8 cellular contexts compared by ENCODE assay signal in the genomic region with DNA sequence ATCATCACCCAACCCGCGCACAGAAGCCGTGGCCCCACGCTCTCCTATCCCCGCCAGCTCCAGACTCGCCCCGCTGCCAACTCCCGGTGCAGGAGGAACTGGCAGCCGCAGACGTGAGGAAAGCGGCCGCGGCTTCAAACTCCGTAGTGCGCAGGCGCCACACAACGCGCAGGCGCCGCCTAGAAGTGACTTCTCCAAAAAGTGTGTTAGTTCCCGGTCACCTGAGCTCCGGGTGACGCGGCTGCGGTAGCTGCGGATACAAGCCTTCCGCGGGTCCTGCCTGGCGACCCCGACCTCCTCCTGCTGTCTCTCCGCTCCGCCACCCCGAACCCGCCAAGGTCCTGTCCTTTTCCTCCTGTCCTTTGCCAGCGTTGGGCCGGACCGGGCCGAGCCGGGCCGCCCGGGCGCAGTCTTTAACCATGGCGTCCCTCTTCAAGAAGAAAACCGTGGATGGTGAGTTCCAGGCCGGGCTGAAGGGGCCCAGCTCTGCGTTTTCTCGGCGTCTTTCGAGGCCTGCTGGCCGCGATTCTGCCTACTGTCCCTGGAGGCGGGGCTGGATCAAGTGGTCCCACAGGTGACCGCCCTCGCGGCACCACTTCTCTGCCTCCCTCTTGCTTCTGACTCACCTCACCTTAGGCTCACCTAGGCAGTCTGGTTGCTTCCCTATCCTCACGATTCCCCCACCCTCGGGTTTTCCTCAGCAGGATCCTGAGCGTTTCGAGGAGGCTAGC. TPM values are rescaled to one million over a fixed set of nuclear protein-coding genes. Genes with fewer than 3 reads are reported as not detected.
DNase-seq lines count a peak whose midpoint lies in the region; ATAC-seq and TF ChIP-seq lines count a peak whose summit lies in the region.

A gene with protein sequence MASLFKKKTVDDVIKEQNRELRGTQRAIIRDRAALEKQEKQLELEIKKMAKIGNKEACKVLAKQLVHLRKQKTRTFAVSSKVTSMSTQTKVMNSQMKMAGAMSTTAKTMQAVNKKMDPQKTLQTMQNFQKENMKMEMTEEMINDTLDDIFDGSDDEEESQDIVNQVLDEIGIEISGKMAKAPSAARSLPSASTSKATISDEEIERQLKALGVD (plus strand): TSS at position 206 of the 731 bp plus-strand sequence. CDS start 214 bp downstream, at position 420.

- H3K36me3 ChIP-seq in HUES48 (ENCODE audit: control insufficient read depth, insufficient read depth, low read length) (no peaks in the 10 kb centered on the region), NT2/D1 (ENCODE audit: insufficient read depth, insufficient read length, low read length) (peaks cover 3% of the 10 kb centered on the region), endocrine pancreas (ENCODE audit: control insufficient read depth, insufficient read depth, low read length) (no peaks in the 10 kb centered on the region), mesenchymal stem cell (ENCODE audit: control insufficient read depth in 1 of 2, insufficient read depth in 2 of 2, low read depth in 1 of 2, low read length in 2 of 2) (peaks cover 0 to 6% of the 10 kb centered on the region in 2 experiments)

- TF ChIP-seq CTCF in Calu3 (IDR thresholded peaks at IDR 0.05; ENCODE audit: unreplicated experiment): no peak

- peak within 1 kb of the TSS; percentile 97 for H4K8ac ChIP-seq in mesenchymal stem cell (ENCODE audit: low read length)

- H3K4me1 Mint-ChIP-seq in Calu3 (ENCODE audit: low read depth, unreplicated experiment): peaks cover 19% of the 10 kb centered on the region
- peaks cover 25% of the 10 kb centered on the region for H3K4me1 Mint-ChIP-seq in activated CD8-positive, alpha-beta memory T cell treated with anti-CD3 and anti-CD28 coated beads, Interleukin-2, amount 10 ng/mL, durations not matched to agents 7 days and 5 days

- WGBS in mesenchymal stem cell: under 1% methylated on average over 56 of the region's 59 CpGs

- peaks cover 7% of the 10 kb centered on the region for H3K9me3 Mint-ChIP-seq in Calu3 (ENCODE audit: low read depth, unreplicated experiment)
- no peaks in the 10 kb centered on the region for H3K9me3 Mint-ChIP-seq in activated CD8-positive, alpha-beta memory T cell treated with anti-CD3 and anti-CD28 coated beads, Interleukin-2, amount 10 ng/mL, durations not matched to agents 7 days and 5 days (ENCODE audit: low read depth)

- no TSS peak for BruUV-seq in Calu3 (replicated peaks; lab: Mats Ljungman, UMichigan)

- H3K27me3 ChIP-seq in HUES48 (ENCODE audit: control insufficient read depth, insufficient read depth, low read length) (no peaks in the 10 kb centered on the region), NT2/D1 (ENCODE audit: insufficient read depth, insufficient read length) (peaks cover 4% of the 10 kb centered on the region), endocrine pancreas (ENCODE audit: control insufficient read depth, insufficient read depth, low read length) (no peaks in the 10 kb centered on the region), mesenchymal stem cell (ENCODE audit: control insufficient read depth in 1 of 2, insufficient read depth in 1 of 2, low read length in 2 of 2) (no peaks in the 10 kb centered on the region)

- H3K27me3 Mint-ChIP-seq in Calu3 (ENCODE audit: unreplicated experiment): no peaks in the 10 kb centered on the region
- peaks cover 10% of the 10 kb centered on the region for H3K27me3 Mint-ChIP-seq in activated CD8-positive, alpha-beta memory T cell treated with anti-CD3 and anti-CD28 coated beads, Interleukin-2, amount 10 ng/mL, durations not matched to agents 7 days and 5 days

- H3K23ac ChIP-seq in mesenchymal stem cell (ENCODE audit: low read length in 2 of 2): peak within 1 kb of the TSS in 1 of 2 experiments; percentile 91

- intact Hi-C loops in Calu3 (cut with micrococcal nuclease; ENCODE audit: unreplicated experiment): loop anchor here (2.0 to 5.0 kb wide), 2 partner anchors 20 to 140 kb away; no protein-coding TSS in a partner anchor

- peak within 1 kb of the TSS; percentile 97 for H2BK15ac ChIP-seq in mesenchymal stem cell (ENCODE audit: low read depth, poor library complexity, severe bottlenecking)

- H3K4me3 Mint-ChIP-seq in Calu3 (ENCODE audit: low read depth, unreplicated experiment): peak within 1 kb of the TSS; percentile 96
- H3K4me3 Mint-ChIP-seq in activated CD8-positive, alpha-beta memory T cell treated with anti-CD3 and anti-CD28 coated beads, Interleukin-2, amount 10 ng/mL, durations not matched to agents 7 days and 5 days: peak within 1 kb of the TSS; percentile 87

- H3K27ac ChIP-seq in HUES48 (ENCODE audit: low read depth, low read length) (peak within 1 kb of the TSS; percentile 95), mesenchymal stem cell (ENCODE audit: low read length, poor library complexity, severe bottlenecking) (peak within 1 kb of the TSS; percentile 48)

- H2AK5ac ChIP-seq in mesenchymal stem cell (ENCODE audit: low read length, severe bottlenecking): no peak within 1 kb of the TSS

- H3K4me3 ChIP-seq in HUES48 (ENCODE audit: low read depth, low read length) (peak within 1 kb of the TSS; percentile 100), NT2/D1 (ENCODE audit: insufficient read length, low read depth) (peak within 1 kb of the TSS; percentile 92), endocrine pancreas (ENCODE audit: control insufficient read depth, insufficient read depth, low read length) (peak within 1 kb of the TSS; percentile 94), mesenchymal stem cell (ENCODE audit: insufficient read depth in 1 of 2, low read depth in 1 of 2, low read length in 2 of 2) (peak within 1 kb of the TSS; percentile 97 to 100)

- H2BK5ac ChIP-seq in mesenchymal stem cell (ENCODE audit: low read depth, low read length, poor library complexity, severe bottlenecking): peak within 1 kb of the TSS; percentile 59

- H3K9ac ChIP-seq in HUES48 (ENCODE audit: low read depth, low read length) (peak within 1 kb of the TSS; percentile 87), NT2/D1 (ENCODE audit: insufficient read length, low read depth) (peak within 1 kb of the TSS; percentile 80), endocrine pancreas (ENCODE audit: control insufficient read depth, insufficient read depth, low read length) (peak within 1 kb of the TSS; percentile 99), mesenchymal stem cell (ENCODE audit: low read length) (peak within 1 kb of the TSS; percentile 99)

- H4K91ac ChIP-seq in mesenchymal stem cell (ENCODE audit: low read length): peak within 1 kb of the TSS; percentile 70

- peaks cover 14% of the 10 kb centered on the region for H3K4me1 ChIP-seq in HUES48 (ENCODE audit: control insufficient read depth, insufficient read depth, low read length)
- no peaks in the 10 kb centered on the region for H3K4me1 ChIP-seq in NT2/D1 (ENCODE audit: insufficient read depth, insufficient read length)
- H3K4me1 ChIP-seq in endocrine pancreas (ENCODE audit: control insufficient read depth, insufficient read depth, low read length): peaks cover 23% of the 10 kb centered on the region
- no peaks in the 10 kb centered on the region for H3K4me1 ChIP-seq in mesenchymal stem cell (ENCODE audit: control insufficient read depth, insufficient read depth, low read depth, low read length)

- H3K9me3 ChIP-seq in HUES48 (ENCODE audit: control insufficient read depth, insufficient read depth, low read length): no peaks in the 10 kb centered on the region
- peaks cover 7% of the 10 kb centered on the region; the same call in 1 of the 2 replicates for H3K9me3 ChIP-seq in NT2/D1 (ENCODE audit: insufficient read depth, low read length)
- H3K9me3 ChIP-seq in endocrine pancreas (ENCODE audit: control insufficient read depth, low read length): no peaks in the 10 kb centered on the region
- H3K9me3 ChIP-seq in mesenchymal stem cell (ENCODE audit: control insufficient read depth, low read length): no peaks in the 10 kb centered on the region

- H3K4me2 ChIP-seq in mesenchymal stem cell (ENCODE audit: low read length, poor library complexity, severe bottlenecking): peak within 1 kb of the TSS; percentile 99

- peaks cover 36% of the 10 kb centered on the region for H3K36me3 Mint-ChIP-seq in Calu3 (ENCODE audit: insufficient read depth, unreplicated experiment)
- H3K36me3 Mint-ChIP-seq in activated CD8-positive, alpha-beta memory T cell treated with anti-CD3 and anti-CD28 coated beads, Interleukin-2, amount 10 ng/mL, durations not matched to agents 7 days and 5 days: peaks cover 3% of the 10 kb centered on the region

- peak; percentile 95 for ATAC-seq in GM21423 (IDR thresholded peaks at IDR 0.05; ENCODE audit: unreplicated experiment)
- ATAC-seq in activated CD8-positive, alpha-beta memory T cell treated with anti-CD3 and anti-CD28 coated beads, Interleukin-2, amount 10 ng/mL, durations not matched to agents 7 days and 5 days: peak; percentile 96

- CTCF ChIA-PET in Calu3 (lab: Charles Lee): interaction anchor here (0.9 kb wide), 1 partner anchor 138 kb away, joined by 3 read pairs; no protein-coding TSS in a partner anchor
- CTCF ChIA-PET in activated CD8-positive, alpha-beta memory T cell treated with anti-CD3 and anti-CD28 coated beads, Interleukin-2, amount 10 ng/mL, durations not matched to agents 7 days and 5 days (lab: Charles Lee): interaction anchor here (1.7 kb wide), 2 partner anchors 19 to 71 kb away, joined by 4 to 6 read pairs; no protein-coding TSS in a partner anchor

- peak; percentile 88 for DNase-seq in Calu3
- peak; percentile 87 for DNase-seq in NT2/D1 (ENCODE audit: low read depth, low spot score)
- peak; percentile 93 for DNase-seq in activated CD8-positive, alpha-beta memory T cell treated with anti-CD3 and anti-CD28 coated beads, Interleukin-2, amount 10 ng/mL, durations not matched to agents 7 days and 5 days
- DNase-seq in mesenchymal stem cell: peak; percentile 91
- DNase-seq in stimulated activated CD8-positive, alpha-beta memory T cell treated with anti-CD3 and anti-CD28 coated beads, Interleukin-12 subunit alpha, Interleukin-12 subunit beta, amount 100 ng/mL, for 24 hours (ENCODE audit: extremely low read depth): peak; percentile 73

- peak within 1 kb of the TSS; percentile 96 for H2AFZ ChIP-seq in mesenchymal stem cell (ENCODE audit: low read depth, low read length)

- peak within 1 kb of the TSS; percentile 97 for H3K18ac ChIP-seq in mesenchymal stem cell (ENCODE audit: low read depth in 1 of 2, low read length in 2 of 2)

- H3K4ac ChIP-seq in mesenchymal stem cell (ENCODE audit: low read depth in 1 of 2, low read length in 2 of 2): peak within 1 kb of the TSS; percentile 84 to 93

- peak within 1 kb of the TSS; percentile 43 to 86 for H3K14ac ChIP-seq in mesenchymal stem cell (ENCODE audit: low read length in 2 of 2)

- H3K79me1 ChIP-seq in mesenchymal stem cell (replicated peaks; ENCODE audit: low read length, poor library complexity, severe bottlenecking): peaks cover 2% of the 10 kb centered on the region

- peak within 1 kb of the TSS; percentile 66 for H2BK120ac ChIP-seq in mesenchymal stem cell (ENCODE audit: low read depth, low read length)

- no peak within 1 kb of the TSS for H2BK12ac ChIP-seq in mesenchymal stem cell (ENCODE audit: low read length in 2 of 2)

- peak within 1 kb of the TSS; percentile 92 for H3K27ac Mint-ChIP-seq in Calu3 (ENCODE audit: unreplicated experiment)
- peak within 1 kb of the TSS; percentile 90 for H3K27ac Mint-ChIP-seq in activated CD8-positive, alpha-beta memory T cell treated with anti-CD3 and anti-CD28 coated beads, Interleukin-2, amount 10 ng/mL, durations not matched to agents 7 days and 5 days

RNA-seq across cellular contexts. Expression of the gene that starts here (rescaled TPM):
- 56.6 and 58.8 TPM in 2 replicates for total RNA-seq in Calu3 (2022)
- 10 to 100 TPM; 22.5 to 26.3 TPM for total RNA-seq in activated CD8-positive, alpha-beta memory T cell treated with anti-CD3 and anti-CD28 coated beads, Interleukin-2, amount 10 ng/mL, durations not matched to agents 7 days and 5 days
- polyA plus RNA-seq in mesenchymal stem cell (2013, experiment 1 of 2): 45.3 TPM
- polyA plus RNA-seq in mesenchymal stem cell (2013, experiment 2 of 2): 45.2 TPM

Comparison
In these comparisons a context has a peak if more than half of its experiments do, and no peak if none do; other contexts are left out.
1. Peak in every context shown above with its lines: DNase-seq, ATAC-seq, H3K4me3 ChIP-seq and H3K27ac ChIP-seq.